Comparison of ENCODE assay signal across 1 cellular context in genomic region chr12:15540469-15540872, GRCh38.
TF ChIP-seq lines count a peak whose summit lies in the region.

No MANE protein-coding gene starts in this region.

TF ChIP-seq in SK-N-SH, 30 proteins besides CTCF, POLR2A, EP300 and RAD21 (continued from another document):
- TF ChIP-seq TCF12 (IDR thresholded peaks at IDR 0.05) (peak; percentile 87), ZBTB33 (IDR thresholded peaks at IDR 0.05; ENCODE audit: borderline replicate concordance, low read depth) (no peak), GATA2 (CRISPR knock-in tag; IDR thresholded peaks at IDR 0.05) (no peak), TEAD4 (IDR thresholded peaks at IDR 0.05; ENCODE audit: borderline replicate concordance, insufficient read depth) (peak; percentile 67; the same call in 1 of the 2 replicates), ELF1 (IDR thresholded peaks at IDR 0.05) (no peak), MXI1 (IDR thresholded peaks at IDR 0.05; ENCODE audit: low read depth, low read length) (no peak), IRF3 (IDR thresholded peaks at IDR 0.05; ENCODE audit: low read depth, low read length) (no peak), FOSL2 (IDR thresholded peaks at IDR 0.05; ENCODE audit: borderline replicate concordance, low read depth) (peak; percentile 76), SMC3 (IDR thresholded peaks at IDR 0.05; ENCODE audit: low read depth, low read length) (no peak), USF1 (IDR thresholded peaks at IDR 0.05; ENCODE audit: borderline replicate concordance, low read depth) (no peak), GABPA (IDR thresholded peaks at IDR 0.05; ENCODE audit: low read depth) (no peak), EZH2phosphoT487 (IDR thresholded peaks at IDR 0.05; ENCODE audit: borderline replicate concordance, low read depth) (no peak), NFIC (IDR thresholded peaks at IDR 0.05; ENCODE audit: borderline replicate concordance) (peak; percentile 43; the same call in 1 of the 2 replicates), USF2 (IDR thresholded peaks at IDR 0.05; ENCODE audit: borderline replicate concordance, low read depth, low read length) (no peak), JUND (IDR thresholded peaks at IDR 0.05) (peak; percentile 74), NRF1 (IDR thresholded peaks at IDR 0.05; ENCODE audit: low read depth, low read length) (no peak), RCOR1 (IDR thresholded peaks at IDR 0.05; ENCODE audit: low read length) (no peak), MEF2A (IDR thresholded peaks at IDR 0.05; ENCODE audit: borderline replicate concordance, low read depth) (peak; percentile 88), PBX3 (IDR thresholded peaks at IDR 0.05) (peak; percentile 75), TAF1 (IDR thresholded peaks at IDR 0.05; ENCODE audit: borderline replicate concordance, low read depth, low read length) (no peak)
